11 cellular contexts compared by ENCODE assay signal in genomic region chr4:103204114-103204513, GRCh38. TPM values are rescaled to one million over a fixed set of nuclear protein-coding genes. Genes with fewer than 3 reads are reported as not detected.
DNase-seq lines count a peak whose midpoint lies in the region; ATAC-seq, FAIRE-seq and TF ChIP-seq lines count a peak whose summit lies in the region.
"Had no signal": no experiment of that assay in that cellular context is flagged by ENCODE, and none has a peak within 500 bp of the region (broad histone marks: within the 10 kb centered on the region; RNA-seq: fewer than 3 reads in every experiment).

No MANE protein-coding gene starts in this region.

- no peak for TF ChIP-seq EP300 in transverse colon (IDR thresholded peaks at IDR 0.05; ENCODE audit: low read depth)

- TF ChIP-seq CTCF in GM10266 (IDR thresholded peaks at IDR 0.05; ENCODE audit: control insufficient read depth, insufficient read depth, low read depth, missing control alignments) (peak; percentile 32), fibroblast of pulmonary artery (IDR thresholded peaks at IDR 0.05; ENCODE audit: low read length, missing control alignments) (peak; percentile 49), transverse colon (IDR thresholded peaks at IDR 0.05) (no peak)

- intact Hi-C loops in transverse colon (cut with DNase I; ENCODE audit: low total_unique reads) = no loop called here

- 56 to 62% methylated on average over 1 of the region's 1 CpG for WGBS in transverse colon (ENCODE audit: low coverage in 1 of 2), 2 donors

- no peak overlapping the region for H3K27ac ChIP-seq in transverse colon
- H3K27ac ChIP-seq: coronary artery had no signal

- no peaks in the 10 kb centered on the region for H3K4me1 ChIP-seq in transverse colon

- H3K27me3 ChIP-seq in transverse colon = no peaks in the 10 kb centered on the region

- FAIRE-seq in A204.1 (lab: Jason Lieb, UNC) = peak; percentile 91

- TF ChIP-seq POLR2A in transverse colon (IDR thresholded peaks at IDR 0.05) = no peak

- H3K9me3 ChIP-seq in transverse colon = no peaks in the 10 kb centered on the region

- no peak for ATAC-seq in GM21515 (IDR thresholded peaks at IDR 0.05; ENCODE audit: unreplicated experiment)
- ATAC-seq: left ventricle myocardium superior had no signal

- no peak overlapping the region for H3K4me3 ChIP-seq in fibroblast of pulmonary artery (replicated peaks; ENCODE audit: low read depth, low read length)
- no peak overlapping the region for H3K4me3 ChIP-seq in transverse colon
- H3K4me3 ChIP-seq: coronary artery had no signal

- DNase-seq in GM10266 (ENCODE audit: extremely low spot score) (no peak), OCI-M1 (lab: John Stamatoyannopoulos, UW) (peak; percentile 62), fibroblast of pulmonary artery (ENCODE audit: low read depth) (peak; percentile 45), transverse colon (no peak), T1000 (lab: John Stamatoyannopoulos, UW) (no peak), HPDE6-E6E7 (ENCODE audit: extremely low spot score) (no peak)
- DNase-seq: activated CD4-positive, alpha-beta memory T cell treated with anti-CD3 and anti-CD28 coated beads for 36 hours; left ventricle myocardium superior had no signal

- no peaks in the 10 kb centered on the region for H3K36me3 ChIP-seq in transverse colon

- in situ Hi-C loops in transverse colon (cut with MboI; ENCODE audit: low pct_ligation_motif_present in 1 of 4, low pct_unique_long_range_greater_than_20kb in 1 of 4, low sequenced_read_pairs in 3 of 4) = no loop called here

RNA-seq across cellular contexts. Expression of gene CENPE, which starts 6.0 kb away (rescaled TPM):
- total RNA-seq in transverse colon = 1 to 10 TPM in 3 of 4 donors, not detected in 1; 1.1 to 3.5 (median 2.8) TPM

Comparison
In these comparisons a context has a peak if more than half of its experiments do, and no peak if none do; other contexts are left out.
1. DNase-seq: peak in OCI-M1 (single experiment) and fibroblast of pulmonary artery (single experiment); none in GM10266 (single experiment), transverse colon (single experiment), T1000 (single experiment) and HPDE6-E6E7 (single experiment).
2. CTCF ChIP-seq: peak in GM10266 (single experiment) and fibroblast of pulmonary artery (single experiment); none in transverse colon (0 of 5).